1 cellular context compared by ENCODE assay signal in the genomic region with DNA sequence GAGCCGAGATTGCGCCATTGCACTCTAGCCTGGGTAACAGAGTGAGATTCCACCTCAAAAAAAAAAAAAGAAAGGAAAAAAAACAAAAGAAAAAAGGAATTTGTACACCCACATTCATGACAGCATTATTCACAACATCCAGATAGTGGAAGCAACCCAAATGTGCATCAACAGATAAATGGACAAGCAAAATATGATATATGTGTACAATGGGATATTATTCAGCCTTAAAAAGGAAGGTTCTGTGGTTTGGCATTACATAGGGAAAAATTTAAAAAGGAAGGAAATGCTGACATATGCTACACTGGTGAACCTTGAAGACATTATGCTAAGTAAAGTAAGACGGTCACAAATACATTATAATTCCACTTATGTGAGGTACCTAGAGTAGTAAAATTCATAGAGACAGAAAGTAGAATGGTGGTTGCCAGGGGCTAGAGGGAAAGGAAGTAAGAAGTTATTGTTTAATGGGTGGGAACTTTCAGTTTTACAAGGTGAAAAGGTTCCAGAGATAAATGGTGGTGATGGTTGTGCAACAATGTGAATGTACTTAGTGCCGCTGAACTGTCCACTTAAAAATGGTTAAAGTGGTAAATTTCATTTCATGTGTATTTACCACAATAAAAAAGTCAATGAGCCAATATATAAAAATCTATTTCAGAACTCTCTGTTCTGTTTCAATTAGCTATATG.
TF ChIP-seq lines count a peak whose summit lies in the region.

No MANE protein-coding gene starts in this region.

TF ChIP-seq in liver, 16 proteins besides CTCF, POLR2A, EP300 and RAD21 (continued from another document):
- TF ChIP-seq, protein P1, sequence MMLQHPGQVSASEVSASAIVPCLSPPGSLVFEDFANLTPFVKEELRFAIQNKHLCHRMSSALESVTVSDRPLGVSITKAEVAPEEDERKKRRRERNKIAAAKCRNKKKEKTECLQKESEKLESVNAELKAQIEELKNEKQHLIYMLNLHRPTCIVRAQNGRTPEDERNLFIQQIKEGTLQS (IDR thresholded peaks at IDR 0.05) = no peak
- peak; percentile 91 to 95 for TF ChIP-seq RXRA (IDR thresholded peaks at IDR 0.05)
- TF ChIP-seq TAF1 (conservative IDR thresholded peaks at IDR 0.05) = no peak
- TF ChIP-seq GABPA (IDR thresholded peaks at IDR 0.05 in 1 of 2, conservative IDR thresholded peaks at IDR 0.05 in 1 of 2) = peak in 1 of 2 donors; percentile 32
